8 cellular contexts compared by ENCODE assay signal in the genomic region with DNA sequence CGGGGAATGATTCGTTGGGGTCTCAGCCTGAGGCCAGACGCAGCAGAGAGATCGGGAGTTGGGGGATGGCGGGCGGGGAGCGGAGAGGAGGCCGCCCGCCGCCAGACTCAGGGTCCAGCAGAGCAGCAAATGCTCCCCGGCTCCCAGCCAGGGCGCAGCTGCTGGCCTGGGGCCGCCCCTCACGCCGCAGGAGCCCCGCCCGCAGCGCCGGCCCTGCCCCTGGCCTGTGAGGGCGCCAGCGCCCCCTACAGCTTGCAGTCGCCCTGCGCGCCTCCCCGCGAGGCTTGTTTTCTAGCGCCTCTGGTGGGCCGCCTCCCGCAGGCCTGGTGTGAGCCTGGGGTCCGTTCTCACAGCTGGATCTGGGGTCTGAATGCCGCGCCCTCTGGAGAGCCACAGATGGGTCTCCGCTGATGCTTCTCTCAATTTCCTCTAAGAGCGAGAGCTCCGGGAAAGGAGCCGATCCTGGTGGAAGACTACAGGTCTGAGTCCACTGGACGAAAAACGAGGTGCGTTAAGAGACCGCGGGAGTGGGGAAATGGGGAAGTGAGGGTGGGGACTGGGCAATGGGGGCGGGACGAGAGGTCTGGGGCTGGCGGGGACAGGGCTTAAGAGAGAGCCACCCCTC. TPM values are rescaled to one million over a fixed set of nuclear protein-coding genes. Genes with fewer than 3 reads are reported as not detected.
A peak's percentile ranks its signal among the peaks of the same experiment; 100 is the strongest.
DNase-seq lines count a peak whose midpoint lies in the region; TF ChIP-seq lines count a peak whose summit lies in the region.

No MANE protein-coding gene starts in this region.

- peaks cover 6% of the 10 kb centered on the region for H3K36me3 Mint-ChIP-seq in activated naive CD4-positive, alpha-beta T cell treated with anti-CD3 and anti-CD28 coated beads for 36 hours (ENCODE audit: low read depth)

- no peaks in the 10 kb centered on the region for H3K27me3 ChIP-seq in MG63
- no peaks in the 10 kb centered on the region for H3K27me3 ChIP-seq in SJCRH30
- H3K27me3 ChIP-seq in suprapubic skin = no peaks in the 10 kb centered on the region

- intact Hi-C loops in activated naive CD4-positive, alpha-beta T cell treated with anti-CD3 and anti-CD28 coated beads for 36 hours (cut with micrococcal nuclease) = loop anchor here (1.0 to 10.0 kb wide), 9 partner anchors 16 to 718 kb away; partner anchors contain the start of genes CARMIL1 and TRIM38

- no peaks in the 10 kb centered on the region for H3K27me3 Mint-ChIP-seq in activated naive CD4-positive, alpha-beta T cell treated with anti-CD3 and anti-CD28 coated beads for 36 hours (ENCODE audit: low read depth)

- H3K27ac Mint-ChIP-seq in activated naive CD4-positive, alpha-beta T cell treated with anti-CD3 and anti-CD28 coated beads for 36 hours = peak overlapping the region; percentile 91

- H3K4me1 ChIP-seq in SJCRH30 = no peaks in the 10 kb centered on the region; the same call in 1 of the 2 replicates
- peaks cover 11% of the 10 kb centered on the region for H3K4me1 ChIP-seq in suprapubic skin

- CTCF ChIA-PET in activated naive CD4-positive, alpha-beta T cell treated with anti-CD3 and anti-CD28 coated beads for 36 hours (lab: Charles Lee) = interaction anchor here (0.6 to 3.3 kb wide), 28 partner anchors 10 to 680 kb away, joined by 3 to 63 read pairs (median 5); partner anchors contain the start of gene TRIM38

- DNase-seq in GM04504 (ENCODE audit: low read depth) (peak; percentile 83), HCEC 1CT (peak; percentile 88), MG63 (peak; percentile 88), SJCRH30 (peak; percentile 88 to 93), germinal center (ENCODE audit: low spot score) (peak; percentile 92), nucleus accumbens (lab: John Stamatoyannopoulos, UW) (peak; percentile 24 to 97 (median 86)), suprapubic skin (ENCODE audit: low spot score in 2 of 2) (peak; percentile 95 to 96)
- peak; percentile 95 for DNase-seq in activated naive CD4-positive, alpha-beta T cell treated with anti-CD3 and anti-CD28 coated beads for 36 hours

- no peaks in the 10 kb centered on the region for H3K9me3 Mint-ChIP-seq in activated naive CD4-positive, alpha-beta T cell treated with anti-CD3 and anti-CD28 coated beads for 36 hours

- 0% methylated on average over 23 of the region's 44 CpGs for WGBS in suprapubic skin

- H3K27ac ChIP-seq in SJCRH30 (peak overlapping the region; percentile 87), suprapubic skin (peak overlapping the region; percentile 92)

- TF ChIP-seq EP300 in suprapubic skin (IDR thresholded peaks at IDR 0.05) = no peak

- H3K9me3 ChIP-seq in MG63 (no peaks in the 10 kb centered on the region), SJCRH30 (replicated peaks) (no peaks in the 10 kb centered on the region), suprapubic skin (no peaks in the 10 kb centered on the region)

- peaks cover 24% of the 10 kb centered on the region for H3K4me1 Mint-ChIP-seq in activated naive CD4-positive, alpha-beta T cell treated with anti-CD3 and anti-CD28 coated beads for 36 hours (ENCODE audit: low read depth)

- H3K4me3 ChIP-seq in MG63 = peak overlapping the region; percentile 68
- peak overlapping the region; percentile 65 for H3K4me3 ChIP-seq in SJCRH30
- H3K4me3 ChIP-seq in suprapubic skin = peak overlapping the region; percentile 70

- H3K4me3 Mint-ChIP-seq in activated naive CD4-positive, alpha-beta T cell treated with anti-CD3 and anti-CD28 coated beads for 36 hours = peak overlapping the region; percentile 95

- peak; percentile 94 to 100 for TF ChIP-seq CTCF in suprapubic skin (IDR thresholded peaks at IDR 0.05)

- H3K36me3 ChIP-seq in MG63 = no peaks in the 10 kb centered on the region
- H3K36me3 ChIP-seq in SJCRH30 = no peaks in the 10 kb centered on the region
- H3K36me3 ChIP-seq in suprapubic skin = no peaks in the 10 kb centered on the region

- peak; percentile 69 to 82 for TF ChIP-seq POLR2A in suprapubic skin (IDR thresholded peaks at IDR 0.05)

RNA-seq across cellular contexts. Expression of gene TRIM38, which starts 29.9 kb away (rescaled TPM):
- total RNA-seq in MG63 (2014; rRNA removed; shearing (Covaris generic); ENCODE audit: low replicate concordance) = 1.4 and 1.8 TPM in 2 replicates
- total RNA-seq in SJCRH30 (2014; rRNA removed; shearing (Covaris generic)) = 3.2 and 3.3 TPM in 2 replicates
- total RNA-seq in activated naive CD4-positive, alpha-beta T cell treated with anti-CD3 and anti-CD28 coated beads for 36 hours = 10 to 100 TPM; 19.1 to 19.7 TPM
- total RNA-seq in suprapubic skin = 10 to 100 TPM in 1 of 4 donors, 1 to 10 TPM in 3; 3.9 to 14.9 (median 6.4) TPM

Comparison
In these comparisons a context has a peak if more than half of its experiments do, and no peak if none do; other contexts are left out.
1. Peak in every context shown above with its lines: DNase-seq, H3K4me3 ChIP-seq and H3K27ac ChIP-seq.